ENCODE assay signal across 8 cellular contexts in the genomic region with DNA sequence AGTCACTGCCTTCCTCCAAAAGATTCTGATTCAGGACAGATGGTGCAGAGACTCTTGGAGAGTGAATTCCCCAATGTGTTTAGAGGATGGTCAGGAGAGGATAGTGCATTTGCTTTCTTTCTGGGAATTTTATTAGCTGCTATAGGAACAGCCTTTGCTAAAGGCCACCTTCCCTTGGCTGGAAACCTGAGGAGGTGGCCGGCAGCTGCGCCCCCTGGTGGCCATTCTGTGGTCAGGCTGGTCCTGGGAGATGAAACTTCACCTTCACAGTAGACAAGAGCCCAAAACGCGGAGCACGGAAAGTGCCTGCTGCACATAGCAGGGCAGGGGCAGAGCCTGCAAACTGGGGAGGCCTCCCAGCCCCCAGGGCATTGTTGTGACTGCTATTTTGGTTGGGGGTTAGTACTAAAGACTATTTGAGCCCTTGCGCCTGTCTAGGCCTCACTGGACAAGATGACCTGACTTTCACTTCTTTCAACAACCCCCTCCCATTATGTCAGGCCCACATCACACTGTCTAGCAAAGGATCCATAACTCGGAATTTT. TPM values are rescaled to one million over a fixed set of nuclear protein-coding genes. Genes with fewer than 3 reads are reported as not detected.
A peak's percentile ranks its signal among the peaks of the same experiment; 100 is the strongest.
DNase-seq lines count a peak whose midpoint lies in the region; ATAC-seq and TF ChIP-seq lines count a peak whose summit lies in the region.

No MANE protein-coding gene starts in this region.

- H3K27me3 Mint-ChIP-seq in activated T-cell treated with anti-CD3 and anti-CD28 coated beads, Interleukin-2, amount 50 U/mL, for 72 hours (ENCODE audit: low read depth), result no peaks in the 10 kb centered on the region
- H3K27me3 Mint-ChIP-seq in neural progenitor cell (ENCODE audit: insufficient read depth, low read depth), result peaks cover 7% of the 10 kb centered on the region

- TF ChIP-seq CTCF in PC-3 (conservative IDR thresholded peaks at IDR 0.05; ENCODE audit: low read depth, low read length) (peak; percentile 98), fibroblast of pulmonary artery (IDR thresholded peaks at IDR 0.05; ENCODE audit: low read length, missing control alignments) (peak; percentile 98), neural progenitor cell (IDR thresholded peaks at IDR 0.05) (peak; percentile 98)

- POLR2A ChIA-PET in PC-3 (lab: Charles Lee; ENCODE audit: unreplicated experiment), result no interaction called here

- CTCF ChIA-PET in PC-3 (lab: Charles Lee), result interaction anchor here (0.8 kb wide), 1 partner anchor 292 kb away, joined by 3 read pairs; no protein-coding TSS in a partner anchor

- no peaks in the 10 kb centered on the region for H3K9me2 ChIP-seq in PC-3 (replicated peaks; ENCODE audit: low read length)

- H3K4me3 ChIP-seq in PC-3 (ENCODE audit: low read length) (no peak overlapping the region), fibroblast of pulmonary artery (replicated peaks; ENCODE audit: low read depth, low read length) (no peak overlapping the region), neural progenitor cell (no peak overlapping the region)

- no peaks in the 10 kb centered on the region for H3K79me2 ChIP-seq in PC-3 (ENCODE audit: low read length)
- no peaks in the 10 kb centered on the region for H3K79me2 ChIP-seq in neural progenitor cell (ENCODE audit: low read depth)

- H3K4me1 ChIP-seq in PC-3 (ENCODE audit: insufficient read depth, low read length), result peaks cover 15% of the 10 kb centered on the region
- no peaks in the 10 kb centered on the region for H3K4me1 ChIP-seq in neural progenitor cell

- DNase-seq in DMS153 treated with DMSO at 0.1 percent for 48 hours (lab: John Stamatoyannopoulos, UW; ENCODE audit: unreplicated experiment) (peak; percentile 24), PC-3 (peak; percentile 76), fibroblast of pulmonary artery (ENCODE audit: low read depth) (peak; percentile 67), neural progenitor cell (ENCODE audit: low spot score) (peak; percentile 71), substantia nigra (lab: John Stamatoyannopoulos, UW) (peak in 38 of 49 donors; percentile 8 to 77 (median 50))
- DNase-seq in activated T-cell treated with anti-CD3 and anti-CD28 coated beads, Interleukin-2, amount 50 U/mL, for 72 hours, result peak; percentile 57 to 69

- BruUV-seq in PC-3 (replicated peaks; lab: Mats Ljungman, UMichigan), result no TSS peak

- ATAC-seq in HG02610 (IDR thresholded peaks at IDR 0.05; ENCODE audit: unreplicated experiment), result peak; percentile 43
- ATAC-seq in PC-3, result peak; percentile 61
- peak; percentile 65 to 69 for ATAC-seq in activated T-cell treated with anti-CD3 and anti-CD28 coated beads, Interleukin-2, amount 50 U/mL, for 72 hours (replicated peaks in 1 of 2)
- no peak for ATAC-seq in GM21576 (IDR thresholded peaks at IDR 0.05; ENCODE audit: unreplicated experiment)

- H3K9me3 ChIP-seq in PC-3 (ENCODE audit: low read length), result no peaks in the 10 kb centered on the region
- no peaks in the 10 kb centered on the region for H3K9me3 ChIP-seq in neural progenitor cell (ENCODE audit: low read depth)

- no peaks in the 10 kb centered on the region for H3K27me3 ChIP-seq in PC-3 (ENCODE audit: low read length)
- H3K27me3 ChIP-seq in neural progenitor cell, result no peaks in the 10 kb centered on the region

- H2AFZ ChIP-seq in PC-3 (ENCODE audit: low read length) (no peak overlapping the region), neural progenitor cell (replicated peaks) (no peak overlapping the region)

- no peak overlapping the region for H3K4me3 Mint-ChIP-seq in activated T-cell treated with anti-CD3 and anti-CD28 coated beads, Interleukin-2, amount 50 U/mL, for 72 hours
- H3K4me3 Mint-ChIP-seq in neural progenitor cell, result no peak overlapping the region

- no peaks in the 10 kb centered on the region for H3K9me3 Mint-ChIP-seq in activated T-cell treated with anti-CD3 and anti-CD28 coated beads, Interleukin-2, amount 50 U/mL, for 72 hours
- H3K9me3 Mint-ChIP-seq in neural progenitor cell, result no peaks in the 10 kb centered on the region

- no peak overlapping the region for H3K27ac Mint-ChIP-seq in activated T-cell treated with anti-CD3 and anti-CD28 coated beads, Interleukin-2, amount 50 U/mL, for 72 hours
- H3K27ac Mint-ChIP-seq in neural progenitor cell, result no peak overlapping the region

- peaks cover 0 to 2% of the 10 kb centered on the region in 2 donors for H3K36me3 Mint-ChIP-seq in activated T-cell treated with anti-CD3 and anti-CD28 coated beads, Interleukin-2, amount 50 U/mL, for 72 hours (ENCODE audit: insufficient read depth in 2 of 2)
- H3K36me3 Mint-ChIP-seq in neural progenitor cell, result peaks cover 7% of the 10 kb centered on the region

- H3K4me1 Mint-ChIP-seq in activated T-cell treated with anti-CD3 and anti-CD28 coated beads, Interleukin-2, amount 50 U/mL, for 72 hours (ENCODE audit: low read depth), result peaks cover 4% of the 10 kb centered on the region
- peaks cover 4% of the 10 kb centered on the region for H3K4me1 Mint-ChIP-seq in neural progenitor cell

- H3K27ac ChIP-seq in PC-3 (ENCODE audit: low read length), result no peak overlapping the region
- no peak overlapping the region for H3K27ac ChIP-seq in neural progenitor cell
- no peak overlapping the region for H3K27ac ChIP-seq in substantia nigra (ENCODE audit: low read depth, low read length, poor library complexity, severe bottlenecking)

- intact Hi-C loops in PC-3 (cut with micrococcal nuclease), result loop anchor here (1.0 to 5.0 kb wide), 3 partner anchors 45 to 430 kb away; partner anchors contain the start of gene VIPR1

- H3F3A ChIP-seq in PC-3 (ENCODE audit: low read length, unreplicated experiment) (no peaks in the 10 kb centered on the region), neural progenitor cell (ENCODE audit: low read depth) (no peaks in the 10 kb centered on the region)

- H3K36me3 ChIP-seq in PC-3 (ENCODE audit: low read depth, low read length), result peaks cover 9% of the 10 kb centered on the region; the same call in 1 of the 2 replicates
- peaks cover 1% of the 10 kb centered on the region for H3K36me3 ChIP-seq in neural progenitor cell

- H4K20me1 ChIP-seq in PC-3 (ENCODE audit: low read length), result no peaks in the 10 kb centered on the region
- no peaks in the 10 kb centered on the region for H4K20me1 ChIP-seq in neural progenitor cell (ENCODE audit: low read depth)

- H3K9ac ChIP-seq in PC-3 (ENCODE audit: low read length) (no peak overlapping the region), neural progenitor cell (no peak overlapping the region)

- H3K4me2 ChIP-seq in PC-3 (ENCODE audit: low read length), result no peak overlapping the region
- no peak overlapping the region for H3K4me2 ChIP-seq in neural progenitor cell

RNA-seq across cellular contexts. Expression of gene SEC22C, which starts 34.3 kb away (rescaled TPM):
- total RNA-seq in PC-3 (2014; rRNA removed) (43.2 and 63.3 TPM in 2 replicates), neural progenitor cell (ENCODE audit: low replicate concordance) (48.5 and 48.6 TPM in 2 replicates)
- 10 to 100 TPM; 60.6 to 66.4 TPM for total RNA-seq in activated T-cell treated with anti-CD3 and anti-CD28 coated beads, Interleukin-2, amount 50 U/mL, for 72 hours

RNA-seq across cellular contexts. Expression of gene SS18L2, which starts 43.2 kb away (rescaled TPM):
- 31.1 and 36.8 TPM in 2 replicates for total RNA-seq in PC-3 (2014; rRNA removed)
- 10 to 100 TPM; 58.1 to 72.2 TPM for total RNA-seq in activated T-cell treated with anti-CD3 and anti-CD28 coated beads, Interleukin-2, amount 50 U/mL, for 72 hours
- total RNA-seq in neural progenitor cell (ENCODE audit: low replicate concordance), result 58.4 and 108 TPM in 2 replicates

RNA-seq across cellular contexts. Expression of gene VIPR1, which starts 45.0 kb away (rescaled TPM):
- total RNA-seq in PC-3 (2014; rRNA removed) (3.7 and 7.0 TPM in 2 replicates), neural progenitor cell (ENCODE audit: low replicate concordance) (1.4 and 2.9 TPM in 2 replicates)
- total RNA-seq in activated T-cell treated with anti-CD3 and anti-CD28 coated beads, Interleukin-2, amount 50 U/mL, for 72 hours, result 1 to 10 TPM; 5.6 to 6.6 TPM

RNA-seq across cellular contexts. Expression of gene NKTR, which starts 53.0 kb away (rescaled TPM):
- 35.3 and 37.6 TPM in 2 replicates for total RNA-seq in PC-3 (2014; rRNA removed)
- total RNA-seq in activated T-cell treated with anti-CD3 and anti-CD28 coated beads, Interleukin-2, amount 50 U/mL, for 72 hours, result 100 to 1,000 TPM; 109 to 111 TPM
- total RNA-seq in neural progenitor cell (ENCODE audit: low replicate concordance), result 127 and 190 TPM in 2 replicates

Comparison
In these comparisons a context has a peak if more than half of its experiments do, and no peak if none do; other contexts are left out.
1. DNase-seq: peak in every context shown above with its lines; median percentile 76 in PC-3; 71 in neural progenitor cell; 67 in fibroblast of pulmonary artery; 63 in activated T-cell treated with anti-CD3 and anti-CD28 coated beads, Interleukin-2, amount 50 U/mL, for 72 hours; 50 in substantia nigra; 24 in DMS153 treated with DMSO at 0.1 percent for 48 hours.